8 cellular contexts compared by ENCODE assay signal in genomic region chr20:59940129-59940955, GRCh38. TPM values are rescaled to one million over a fixed set of nuclear protein-coding genes. Genes with fewer than 3 reads are reported as not detected.
A peak's percentile ranks its signal among the peaks of the same experiment; 100 is the strongest.
DNase-seq lines count a peak whose midpoint lies in the region; ATAC-seq lines count a peak whose summit lies in the region.

Gene FAM217B, plus strand, starts transcription at chr20:59940389. Its CDS starts 3,555 bp downstream, at chr20:59943944.
A gene with protein sequence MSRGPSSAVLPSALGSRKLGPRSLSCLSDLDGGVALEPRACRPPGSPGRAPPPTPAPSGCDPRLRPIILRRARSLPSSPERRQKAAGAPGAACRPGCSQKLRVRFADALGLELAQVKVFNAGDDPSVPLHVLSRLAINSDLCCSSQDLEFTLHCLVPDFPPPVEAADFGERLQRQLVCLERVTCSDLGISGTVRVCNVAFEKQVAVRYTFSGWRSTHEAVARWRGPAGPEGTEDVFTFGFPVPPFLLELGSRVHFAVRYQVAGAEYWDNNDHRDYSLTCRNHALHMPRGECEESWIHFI (minus strand): TSS chr20:59940305. CDS start chr20:59939931, 374 bp downstream.

- H3K27me3 ChIP-seq in endocrine pancreas (ENCODE audit: control insufficient read depth, insufficient read depth, low read length): no peaks in the 10 kb centered on the region

- H3K9me3 ChIP-seq in endocrine pancreas (ENCODE audit: control insufficient read depth, low read length): no peaks in the 10 kb centered on the region
- H3K9me3 ChIP-seq in mesodermal cell (ENCODE audit: control insufficient read depth, low read length): no peaks in the 10 kb centered on the region

- WGBS in mesodermal cell (ENCODE audit: insufficient coverage in 2 of 2), 2 experiments: 0 to 1% methylated on average over 45 to 53 of the region's 57 CpGs

- peak; percentile 85 for DNase-seq in COR-L47 (lab: John Stamatoyannopoulos, UW)
- DNase-seq in HT-29 (ENCODE audit: low spot score): peak; percentile 98
- peak; percentile 93 for DNase-seq in NOMO-1 treated with DMSO at 0.1 percent for 48 hours (lab: John Stamatoyannopoulos, UW; ENCODE audit: unreplicated experiment)
- DNase-seq in activated CD8-positive, alpha-beta memory T cell treated with anti-CD3 and anti-CD28 coated beads, Interleukin-2, amount 50 U/mL, for 1 hour (ENCODE audit: extremely low read depth): peak; percentile 49
- peak; percentile 85 for DNase-seq in stimulated activated CD8-positive, alpha-beta memory T cell treated with anti-CD3 and anti-CD28 coated beads, Interleukin-15, amount 100 ng/mL, for 24 hours (ENCODE audit: low read depth)

- peak within 1 kb of the TSS; percentile 66 for H3K9ac ChIP-seq in endocrine pancreas (ENCODE audit: control insufficient read depth, insufficient read depth, low read length)

- H3K36me3 ChIP-seq in endocrine pancreas (ENCODE audit: control insufficient read depth, insufficient read depth, low read length) (no peaks in the 10 kb centered on the region), mesodermal cell (ENCODE audit: control insufficient read depth, insufficient read depth, low read length) (peaks cover 15% of the 10 kb centered on the region)

- H3K4me3 ChIP-seq in endocrine pancreas (ENCODE audit: control insufficient read depth, insufficient read depth, low read length) (peak within 1 kb of the TSS; percentile 80), mesodermal cell (ENCODE audit: extremely low read depth, insufficient read depth, low read length, poor library complexity, severe bottlenecking) (peak within 1 kb of the TSS; percentile 71)

- peak within 1 kb of the TSS; percentile 98 for H3K27ac ChIP-seq in mesodermal cell (ENCODE audit: low read depth, low read length, severe bottlenecking)

- H3K4me1 ChIP-seq in endocrine pancreas (ENCODE audit: control insufficient read depth, insufficient read depth, low read length) (peaks cover 22% of the 10 kb centered on the region), mesodermal cell (ENCODE audit: control insufficient read depth, insufficient read depth, low read length, poor library complexity, severe bottlenecking) (peaks cover 12% of the 10 kb centered on the region)

- peak; percentile 88 for ATAC-seq in GM21360 (IDR thresholded peaks at IDR 0.05; ENCODE audit: unreplicated experiment)

RNA-seq across cellular contexts. Expression of gene FAM217B, which starts in this region (rescaled TPM):
- 4.6 and 4.8 TPM in 2 replicates for total RNA-seq in HT-29 (2014; rRNA removed; shearing (Covaris generic))
- polyA plus RNA-seq in mesodermal cell (2013, experiment 1 of 2): 13.1 TPM
- 11.7 TPM for polyA plus RNA-seq in mesodermal cell (2013, experiment 2 of 2)

RNA-seq across cellular contexts. Expression of the second gene that starts in this region (rescaled TPM):
- 12.3 and 13.9 TPM in 2 replicates for total RNA-seq in HT-29 (2014; rRNA removed; shearing (Covaris generic))
- 4.2 TPM for polyA plus RNA-seq in mesodermal cell (2013, experiment 1 of 2)
- 3.8 TPM for polyA plus RNA-seq in mesodermal cell (2013, experiment 2 of 2)

Comparison
In these comparisons a context has a peak if more than half of its experiments do, and no peak if none do; other contexts are left out.
1. Peak in every context shown above with its lines: DNase-seq, ATAC-seq, H3K4me3 ChIP-seq and H3K27ac ChIP-seq.